In genomic region chr16:64627288-64627687, GRCh38 we compare ENCODE assay signal across 19 cellular contexts.
DNase-seq lines count a peak whose midpoint lies in the region; TF ChIP-seq lines count a peak whose summit lies in the region.
"Had no signal": no experiment of that assay in that cellular context is flagged by ENCODE, and none has a peak within 500 bp of the region (broad histone marks: within the 10 kb centered on the region; RNA-seq: fewer than 3 reads in every experiment).

No MANE protein-coding gene starts in this region.

- H3K36me3 Mint-ChIP-seq in osteocyte (ENCODE audit: unreplicated experiment), result peaks cover 3% of the 10 kb centered on the region
- H3K36me3 Mint-ChIP-seq: activated CD4-positive, alpha-beta memory T cell treated with anti-CD3 and anti-CD28 coated beads for 36 hours; stimulated activated memory B cell treated with anti-CD40 and anti-IgM and Interleukin-4, amounts not matched to agents 10 μg/mL and 1 μg/mL and 100 μg/mL, for 72 hours had no signal

- no peak overlapping the region for H3K27ac ChIP-seq in effector memory CD4-positive, alpha-beta T cell (ENCODE audit: insufficient read depth, low read length, poor library complexity, severe bottlenecking)
- H3K27ac ChIP-seq: body of pancreas, upper lobe of right lung had no signal

- H3K27me3 Mint-ChIP-seq in osteocyte (ENCODE audit: unreplicated experiment), result no peaks in the 10 kb centered on the region
- H3K27me3 Mint-ChIP-seq: activated CD4-positive, alpha-beta memory T cell treated with anti-CD3 and anti-CD28 coated beads for 36 hours; activated naive CD8-positive, alpha-beta T cell; CD4-positive, alpha-beta T cell; stimulated activated memory B cell treated with anti-CD40 and anti-IgM and Interleukin-4, amounts not matched to agents 10 μg/mL and 1 μg/mL and 100 μg/mL, for 72 hours had no signal

- H3K4me3 ChIP-seq in cardiac fibroblast (replicated peaks in 1 of 2; ENCODE audit: low read depth in 2 of 2, low read length in 2 of 2), result no peak overlapping the region
- no peak overlapping the region for H3K4me3 ChIP-seq in effector memory CD4-positive, alpha-beta T cell (ENCODE audit: insufficient read depth, low read depth, low read length, poor library complexity, severe bottlenecking)
- H3K4me3 ChIP-seq: body of pancreas, upper lobe of right lung had no signal

- peak; percentile 4 for DNase-seq in NCI-H748 (lab: John Stamatoyannopoulos, UW; ENCODE audit: unreplicated experiment)
- no peak for DNase-seq in NCI-H748 treated with DMSO at 0.1 percent for 48 hours (lab: John Stamatoyannopoulos, UW)
- peak; percentile 73 for DNase-seq in NCI-H2171 (lab: John Stamatoyannopoulos, UW)
- DNase-seq in cardiac fibroblast (ENCODE audit: low read depth in 2 of 2), result peak in 1 of 2 donors; percentile 5
- no peak for DNase-seq in osteocyte (ENCODE audit: extremely low spot score, unreplicated experiment)
- DNase-seq in activated T-cell treated with anti-CD3 and anti-CD28 coated beads, Interleukin-2, amount 50 U/mL, for 48 hours, result no peak
- no peak for DNase-seq in activated gamma-delta T cell (lab: John Stamatoyannopoulos, UW)
- no peak for DNase-seq in effector memory CD4-positive, alpha-beta T cell
- DNase-seq: 8988T; activated CD4-positive, alpha-beta memory T cell treated with anti-CD3 and anti-CD28 coated beads for 36 hours; activated T-cell treated with anti-CD3 and anti-CD28 coated beads, Interleukin-2, amount 50 U/mL, for 1 hour; body of pancreas; CD4-positive, alpha-beta T cell; EL; NCI-H2029 had no signal

- TF ChIP-seq CTCF in cardiac fibroblast (IDR thresholded peaks at IDR 0.05; ENCODE audit: low read depth, low read length) (peak; percentile 8), osteocyte (IDR thresholded peaks at IDR 0.05) (peak; percentile 8)

- H3K4me3 Mint-ChIP-seq in osteocyte (ENCODE audit: unreplicated experiment), result no peak overlapping the region
- H3K4me3 Mint-ChIP-seq: activated CD4-positive, alpha-beta memory T cell treated with anti-CD3 and anti-CD28 coated beads for 36 hours; activated naive CD8-positive, alpha-beta T cell; CD4-positive, alpha-beta T cell; nephron; stimulated activated memory B cell treated with anti-CD40 and anti-IgM and Interleukin-4, amounts not matched to agents 10 μg/mL and 1 μg/mL and 100 μg/mL, for 72 hours had no signal

- H3K9me3 Mint-ChIP-seq in osteocyte (ENCODE audit: unreplicated experiment), result peaks cover 15% of the 10 kb centered on the region

- peaks cover 4% of the 10 kb centered on the region for H3K4me1 Mint-ChIP-seq in osteocyte (ENCODE audit: unreplicated experiment)
- H3K4me1 Mint-ChIP-seq: nephron; stimulated activated memory B cell treated with anti-CD40 and anti-IgM and Interleukin-4, amounts not matched to agents 10 μg/mL and 1 μg/mL and 100 μg/mL, for 72 hours had no signal

- no peaks in the 10 kb centered on the region for H3K9me3 ChIP-seq in effector memory CD4-positive, alpha-beta T cell (ENCODE audit: control insufficient read depth, low read length)
- H3K9me3 ChIP-seq: body of pancreas, upper lobe of right lung had no signal

- H3K27ac Mint-ChIP-seq in osteocyte (ENCODE audit: unreplicated experiment), result no peak overlapping the region
- H3K27ac Mint-ChIP-seq: activated CD4-positive, alpha-beta memory T cell treated with anti-CD3 and anti-CD28 coated beads for 36 hours; activated naive CD8-positive, alpha-beta T cell; CD4-positive, alpha-beta T cell; nephron; stimulated activated memory B cell treated with anti-CD40 and anti-IgM and Interleukin-4, amounts not matched to agents 10 μg/mL and 1 μg/mL and 100 μg/mL, for 72 hours had no signal

- H3K4me1 ChIP-seq in effector memory CD4-positive, alpha-beta T cell (ENCODE audit: control insufficient read depth, insufficient read depth, low read length, poor library complexity, severe bottlenecking), result no peaks in the 10 kb centered on the region
- H3K4me1 ChIP-seq: body of pancreas, upper lobe of right lung had no signal

- no peaks in the 10 kb centered on the region for H3K36me3 ChIP-seq in effector memory CD4-positive, alpha-beta T cell (ENCODE audit: control insufficient read depth, insufficient read depth, low read length)
- H3K36me3 ChIP-seq: upper lobe of right lung had no signal

- no peaks in the 10 kb centered on the region for H3K27me3 ChIP-seq in effector memory CD4-positive, alpha-beta T cell (replicated peaks; ENCODE audit: control insufficient read depth, insufficient read depth, low read length, poor library complexity, severe bottlenecking)
- H3K27me3 ChIP-seq: body of pancreas, upper lobe of right lung had no signal

Comparison
In these comparisons a context has a peak if more than half of its experiments do, and no peak if none do; other contexts are left out.
1. DNase-seq: peak in NCI-H748 (single experiment) and NCI-H2171 (single experiment); none in NCI-H748 treated with DMSO at 0.1 percent for 48 hours (single experiment), osteocyte (single experiment), activated T-cell treated with anti-CD3 and anti-CD28 coated beads, Interleukin-2, amount 50 U/mL, for 48 hours (0 of 2), activated gamma-delta T cell (single experiment) and effector memory CD4-positive, alpha-beta T cell (0 of 3).